ENCODE assay signal across 20 cellular contexts in the genomic region with DNA sequence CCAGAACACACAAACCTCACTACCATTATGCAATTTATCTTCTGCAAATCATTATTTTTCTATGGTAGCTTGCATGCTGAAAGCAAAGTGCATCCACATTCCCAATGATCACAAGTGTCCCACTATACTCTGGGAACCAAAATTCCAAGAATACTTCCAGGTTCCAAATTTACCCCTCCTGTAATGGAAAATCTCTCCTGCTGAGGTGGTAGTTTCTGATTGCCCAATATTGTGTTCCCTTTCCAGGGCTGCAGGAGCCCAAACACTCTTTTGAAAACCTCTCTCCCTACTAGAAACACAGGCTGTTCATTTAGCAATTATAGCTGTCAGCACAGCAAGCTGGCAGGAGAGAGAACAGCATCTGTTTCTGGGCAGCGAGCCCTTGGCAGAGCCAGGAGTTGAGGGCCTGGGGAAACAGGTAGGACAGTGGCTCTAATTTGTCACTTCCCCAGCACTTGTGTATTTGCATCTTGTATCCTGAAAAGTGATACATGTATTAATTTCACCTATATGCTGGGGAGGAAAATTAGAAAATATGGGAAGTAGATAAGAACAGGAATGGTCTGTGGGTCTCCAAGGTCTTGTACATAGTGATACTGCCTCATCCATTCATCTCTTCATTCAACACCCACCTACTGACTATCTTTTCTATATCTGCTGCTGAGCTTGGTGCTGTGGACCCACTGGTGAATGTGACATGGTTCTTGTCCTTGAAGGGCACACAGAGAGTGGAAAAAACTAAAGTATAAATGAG. TPM values are rescaled to one million over a fixed set of nuclear protein-coding genes. Genes with fewer than 3 reads are reported as not detected.
A peak's percentile ranks its signal among the peaks of the same experiment; 100 is the strongest.
DNase-seq lines count a peak whose midpoint lies in the region; ATAC-seq, FAIRE-seq and TF ChIP-seq lines count a peak whose summit lies in the region.
"Had no signal": no experiment of that assay in that cellular context is flagged by ENCODE, and none has a peak within 500 bp of the region (broad histone marks: within the 10 kb centered on the region; RNA-seq: fewer than 3 reads in every experiment).

No MANE protein-coding gene starts in this region.

- H3K27me3 ChIP-seq in right cardiac atrium (ENCODE audit: control insufficient read depth, insufficient read depth) = no peaks in the 10 kb centered on the region
- H3K27me3 ChIP-seq: colonic mucosa, uterus had no signal

- no peak for TF ChIP-seq RAD21 in A549 (conservative IDR thresholded peaks at IDR 0.05 in 1 of 2, IDR thresholded peaks at IDR 0.05 in 1 of 2)

- no peak for DNase-seq in A549 (ENCODE audit: low read depth in 1 of 2, low spot score in 1 of 2)
- DNase-seq in NCI-H1092 treated with DMSO at 0.1 percent for 48 hours (lab: John Stamatoyannopoulos, UW) = peak; percentile 2
- peak; percentile 3 to 67 for DNase-seq in cerebellar nuclear complex (lab: John Stamatoyannopoulos, UW)
- peak; percentile 50 to 78 (median 73) for DNase-seq in right cardiac atrium
- DNase-seq in activated CD8-positive, alpha-beta memory T cell treated with anti-CD3 and anti-CD28 coated beads for 24 hours = no peak
- DNase-seq in superior temporal gyrus (ENCODE audit: extremely low spot score) = no peak
- DNase-seq in SKM-1 treated with dmso at 0.1 percent for 144 hours (lab: John Stamatoyannopoulos, UW; ENCODE audit: unreplicated experiment) = no peak
- no peak for DNase-seq in AG20443 (ENCODE audit: low spot score)
- DNase-seq: activated T-cell treated with anti-CD3 and anti-CD28 coated beads, Interleukin-2, amount 50 U/mL, for 72 hours; aorta; colonic mucosa; immature natural killer cell; NCI-H1436 treated with DMSO at 0.1 percent for 48 hours; NCI-H510A; uterus had no signal

- intact Hi-C loops in right cardiac atrium (cut with DNase I) = no loop called here

- H3K4me3 ChIP-seq in A549 = no peak overlapping the region
- H3K4me3 ChIP-seq in right cardiac atrium (ENCODE audit: low read length) = no peak overlapping the region
- H3K4me3 ChIP-seq: colonic mucosa, uterus had no signal

- no peak for TF ChIP-seq CTCF in A549 (IDR thresholded peaks at IDR 0.05)

- no peak overlapping the region for H3K4me2 ChIP-seq in A549

- H3K9me3 ChIP-seq in A549 = 0 out of 3 replicates have a peak, but pooled peaks cover 6% of the 10 kb centered on the region
- H3K9me3 ChIP-seq in right cardiac atrium (ENCODE audit: control insufficient read depth, low read length) = no peaks in the 10 kb centered on the region
- H3K9me3 ChIP-seq: colonic mucosa, uterus had no signal

- CTCF ChIA-PET in A549 (lab: Yijun Ruan, JAX) = interaction anchor here (0.7 to 0.8 kb wide), 2 partner anchors 8 to 14 kb away, joined by 3 to 5 read pairs; no protein-coding TSS in a partner anchor

- 18% methylated on average over 1 of the region's 1 CpG for WGBS in A549 (ENCODE audit: missing lambda C conversion rate)
- WGBS in right cardiac atrium = 41% methylated on average over 1 of the region's 1 CpG

- no peak for TF ChIP-seq POLR2A in A549 (IDR thresholded peaks at IDR 0.05; ENCODE audit: low read length)

- no peak overlapping the region for H3K27ac ChIP-seq in A549
- peak overlapping the region; percentile 70 for H3K27ac ChIP-seq in right cardiac atrium (ENCODE audit: low read length)
- H3K27ac ChIP-seq: colonic mucosa, uterus had no signal

- no peak for TF ChIP-seq EP300 in A549 (IDR thresholded peaks at IDR 0.05)

- ATAC-seq in A549 (peak; percentile 29 to 55; a peak in 3 of 6 replicates), right cardiac atrium (peak; percentile 91)
- ATAC-seq: activated T-cell treated with anti-CD3 and anti-CD28 coated beads, Interleukin-2, amount 50 U/mL, for 72 hours; sciatic nerve had no signal

- POLR2A ChIA-PET in A549 (lab: Yijun Ruan, JAX) = interaction anchor here (1.4 kb wide), 1 partner anchor 17 kb away, joined by 3 read pairs; a partner anchor contains a TSS

- H3K4me1 ChIP-seq in A549 (no peaks in the 10 kb centered on the region), right cardiac atrium (ENCODE audit: control insufficient read depth, insufficient read depth, low read length) (peaks cover 8% of the 10 kb centered on the region)
- H3K4me1 ChIP-seq: colonic mucosa, uterus had no signal

- FAIRE-seq in A549 (lab: Jason Lieb, UNC) = no peak
- FAIRE-seq: D721Med, endometrium, GM18507, TTC549 had no signal

TF ChIP-seq in A549, 52 proteins besides CTCF, POLR2A, EP300 and RAD21:
- TF ChIP-seq CHD2 (IDR thresholded peaks at IDR 0.05; ENCODE audit: low read length, partially characterized antibody) = no peak
- TF ChIP-seq RARB (CRISPR knock-in tag; IDR thresholded peaks at IDR 0.05) = no peak
- TF ChIP-seq, protein P1, sequence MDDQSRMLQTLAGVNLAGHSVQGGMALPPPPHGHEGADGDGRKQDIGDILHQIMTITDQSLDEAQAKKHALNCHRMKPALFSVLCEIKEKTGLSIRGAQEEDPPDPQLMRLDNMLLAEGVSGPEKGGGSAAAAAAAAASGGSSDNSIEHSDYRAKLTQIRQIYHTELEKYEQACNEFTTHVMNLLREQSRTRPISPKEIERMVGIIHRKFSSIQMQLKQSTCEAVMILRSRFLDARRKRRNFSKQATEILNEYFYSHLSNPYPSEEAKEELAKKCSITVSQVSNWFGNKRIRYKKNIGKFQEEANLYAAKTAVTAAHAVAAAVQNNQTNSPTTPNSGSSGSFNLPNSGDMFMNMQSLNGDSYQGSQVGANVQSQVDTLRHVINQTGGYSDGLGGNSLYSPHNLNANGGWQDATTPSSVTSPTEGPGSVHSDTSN (IDR thresholded peaks at IDR 0.05) = no peak
- TF ChIP-seq, protein P2, sequence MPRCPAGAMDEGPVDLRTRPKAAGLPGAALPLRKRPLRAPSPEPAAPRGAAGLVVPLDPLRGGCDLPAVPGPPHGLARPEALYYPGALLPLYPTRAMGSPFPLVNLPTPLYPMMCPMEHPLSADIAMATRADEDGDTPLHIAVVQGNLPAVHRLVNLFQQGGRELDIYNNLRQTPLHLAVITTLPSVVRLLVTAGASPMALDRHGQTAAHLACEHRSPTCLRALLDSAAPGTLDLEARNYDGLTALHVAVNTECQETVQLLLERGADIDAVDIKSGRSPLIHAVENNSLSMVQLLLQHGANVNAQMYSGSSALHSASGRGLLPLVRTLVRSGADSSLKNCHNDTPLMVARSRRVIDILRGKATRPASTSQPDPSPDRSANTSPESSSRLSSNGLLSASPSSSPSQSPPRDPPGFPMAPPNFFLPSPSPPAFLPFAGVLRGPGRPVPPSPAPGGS (IDR thresholded peaks at IDR 0.05) = no peak

RNA-seq across cellular contexts. Expression of a gene that starts 16.8 kb away (rescaled TPM):
- 0.84 and 0.94 TPM in 2 replicates for polyA plus RNA-seq in A549 (2011; rRNA removed)
- polyA plus RNA-seq in A549 (2012; cell fraction: cytosol; rRNA removed) = 0.19 and 0.21 TPM in 2 replicates
- polyA plus RNA-seq in A549 (2012; cell fraction: nucleus; rRNA removed) = 0.05 and 0.13 TPM in 2 replicates
- polyA plus RNA-seq in A549 (2017; fragmentation: RNase III; extraction: RNeasy Plus Mini Kit Qiagen cat#74134 plus additional on column Dnase treatment) = 0.54 to 0.70 TPM (median 0.61 TPM) in 3 replicates
- polyA minus RNA-seq in A549 (2011; rRNA and poly(A)+ RNA removed) = 0.63 and 0.66 TPM in 2 replicates
- total RNA-seq in right cardiac atrium = 10 to 100 TPM; 21.5 to 34.5 (median 30.9) TPM
- polyA plus RNA-seq in right cardiac atrium = 14.2 TPM

Comparison
In these comparisons a context has a peak if more than half of its experiments do, and no peak if none do; other contexts are left out.
1. DNase-seq: peak in NCI-H1092 treated with DMSO at 0.1 percent for 48 hours (single experiment), cerebellar nuclear complex (2 of 2) and right cardiac atrium (3 of 3); none in A549 (0 of 2), activated CD8-positive, alpha-beta memory T cell treated with anti-CD3 and anti-CD28 coated beads for 24 hours (single experiment), superior temporal gyrus (single experiment), SKM-1 treated with dmso at 0.1 percent for 144 hours (single experiment) and AG20443 (single experiment).